In genomic region chr16:87853411-87854052, GRCh38 we compare ENCODE assay signal across 1 cellular context.
TF ChIP-seq lines count a peak whose summit lies in the region.

No MANE protein-coding gene starts in this region.

TF ChIP-seq in HepG2, 621 proteins besides CTCF, POLR2A, EP300 and RAD21 (continued from another document and continues in another):
- 0 out of 2 replicates have a peak, but pooled peaks have one; percentile 11 for TF ChIP-seq BRD4 (CRISPR knock-in tag; IDR thresholded peaks at IDR 0.05)
- peak; percentile 23 for TF ChIP-seq HNRNPK (IDR thresholded peaks at IDR 0.05; ENCODE audit: low read depth, low read length, poor library complexity, severe bottlenecking)
- no peak for TF ChIP-seq ZNF549 (CRISPR knock-in tag; IDR thresholded peaks at IDR 0.05)
- TF ChIP-seq MAX (IDR thresholded peaks at IDR 0.05), result no peak
- TF ChIP-seq ZNF792 (CRISPR knock-in tag; IDR thresholded peaks at IDR 0.05), result peak; percentile 70; the same call in 1 of the 2 replicates
- TF ChIP-seq NAIF1 (CRISPR knock-in tag; IDR thresholded peaks at IDR 0.05; ENCODE audit: borderline replicate concordance), result peak; percentile 54; the same call in 1 of the 2 replicates
- TF ChIP-seq BATF2 (CRISPR knock-in tag; IDR thresholded peaks at IDR 0.05), result no peak
- no peak for TF ChIP-seq SNRNP70 (IDR thresholded peaks at IDR 0.05; ENCODE audit: low read depth, low read length)
- TF ChIP-seq TEAD3 (CRISPR knock-in tag; optimal IDR thresholded peaks at IDR 0.05; ENCODE audit: borderline replicate concordance), result peak; percentile 30
- TF ChIP-seq KDM5B (CRISPR knock-in tag; IDR thresholded peaks at IDR 0.05; ENCODE audit: borderline replicate concordance), result peak; percentile 66; the same call in 1 of the 2 replicates
- no peak for TF ChIP-seq ARNT (IDR thresholded peaks at IDR 0.05)
- TF ChIP-seq CREBL2 (CRISPR knock-in tag; IDR thresholded peaks at IDR 0.05; ENCODE audit: borderline replicate concordance), result no peak
- TF ChIP-seq ZNF441 (CRISPR knock-in tag; IDR thresholded peaks at IDR 0.05; ENCODE audit: borderline replicate concordance), result no peak
- TF ChIP-seq NR2F2 (IDR thresholded peaks at IDR 0.05; ENCODE audit: borderline replicate concordance, low read depth), result no peak
- TF ChIP-seq TFDP1 (CRISPR knock-in tag; IDR thresholded peaks at IDR 0.05; ENCODE audit: borderline replicate concordance), result peak; percentile 79
- TF ChIP-seq ZFYVE20 (CRISPR knock-in tag; IDR thresholded peaks at IDR 0.05; ENCODE audit: borderline replicate concordance, low read depth), result 0 out of 2 replicates have a peak, but pooled peaks have one; percentile 47
- TF ChIP-seq RFXANK (CRISPR knock-in tag; IDR thresholded peaks at IDR 0.05), result no peak
- TF ChIP-seq ZNF224 (CRISPR knock-in tag; IDR thresholded peaks at IDR 0.05), result no peak
- peak; percentile 61; the same call in 1 of the 2 replicates for TF ChIP-seq ELF3 (CRISPR knock-in tag; IDR thresholded peaks at IDR 0.05)
- TF ChIP-seq AKNA (CRISPR knock-in tag; IDR thresholded peaks at IDR 0.05; ENCODE audit: borderline replicate concordance), result no peak
- TF ChIP-seq YY1 (IDR thresholded peaks at IDR 0.05; ENCODE audit: insufficient read depth, insufficient replicate concordance, low read depth, low read length), result peak; percentile 37
- no peak for TF ChIP-seq ZSCAN20 (CRISPR knock-in tag; IDR thresholded peaks at IDR 0.05; ENCODE audit: borderline replicate concordance)
- no peak for TF ChIP-seq REL (CRISPR knock-in tag; conservative IDR thresholded peaks at IDR 0.05)
- peak; percentile 64 for TF ChIP-seq TFDP2 (CRISPR knock-in tag; IDR thresholded peaks at IDR 0.05)
- no peak for TF ChIP-seq THYN1 (CRISPR knock-in tag; IDR thresholded peaks at IDR 0.05; ENCODE audit: borderline replicate concordance, low read depth)
- no peak for TF ChIP-seq TBL1XR1 (IDR thresholded peaks at IDR 0.05; ENCODE audit: borderline replicate concordance, low read length, partially characterized antibody)
- no peak; the same call in 1 of the 2 replicates for TF ChIP-seq ZNF761 (CRISPR knock-in tag; conservative IDR thresholded peaks at IDR 0.05)
- TF ChIP-seq RCOR2 (CRISPR knock-in tag; IDR thresholded peaks at IDR 0.05), result no peak
- TF ChIP-seq ZFP36L1 (CRISPR knock-in tag; IDR thresholded peaks at IDR 0.05), result no peak
- TF ChIP-seq SNAPC2 (CRISPR knock-in tag; IDR thresholded peaks at IDR 0.05), result no peak
- TF ChIP-seq ATF7-NPFF (CRISPR knock-in tag; IDR thresholded peaks at IDR 0.05; ENCODE audit: low read depth), result peak; percentile 72; the same call in 1 of the 2 replicates
- peak; percentile 59; the same call in 1 of the 2 replicates for TF ChIP-seq CCDC6 (CRISPR knock-in tag; IDR thresholded peaks at IDR 0.05)
- TF ChIP-seq ATF5 (CRISPR knock-in tag; IDR thresholded peaks at IDR 0.05; ENCODE audit: low read depth), result no peak
- no peak for TF ChIP-seq ZXDC (CRISPR knock-in tag; IDR thresholded peaks at IDR 0.05)
- TF ChIP-seq ZNF816 (CRISPR knock-in tag; IDR thresholded peaks at IDR 0.05; ENCODE audit: borderline replicate concordance), result no peak; the same call in 1 of the 2 replicates
- TF ChIP-seq GTF3A (CRISPR knock-in tag; conservative IDR thresholded peaks at IDR 0.05), result no peak
- TF ChIP-seq USF2 (IDR thresholded peaks at IDR 0.05; ENCODE audit: low read depth, low read length), result no peak
- TF ChIP-seq USF2 (CRISPR knock-in tag; IDR thresholded peaks at IDR 0.05; ENCODE audit: borderline replicate concordance), result no peak
- peak; percentile 79; the same call in 1 of the 2 replicates for TF ChIP-seq MAZ (IDR thresholded peaks at IDR 0.05; ENCODE audit: borderline replicate concordance, low read depth, low read length)
- peak; percentile 76 for TF ChIP-seq MAZ (CRISPR knock-in tag; IDR thresholded peaks at IDR 0.05; ENCODE audit: low read depth)
- 0 out of 2 replicates have a peak, but pooled peaks have one; percentile 11 for TF ChIP-seq KDM1A (CRISPR knock-in tag; IDR thresholded peaks at IDR 0.05)
- peak; percentile 95 for TF ChIP-seq SMAD3 (CRISPR knock-in tag; IDR thresholded peaks at IDR 0.05)
- TF ChIP-seq ZNF34 (CRISPR knock-in tag; IDR thresholded peaks at IDR 0.05; ENCODE audit: borderline replicate concordance), result peak; percentile 91; the same call in 1 of the 2 replicates
- peak; percentile 76 for TF ChIP-seq RARA (CRISPR knock-in tag; IDR thresholded peaks at IDR 0.05)
- no peak; the same call in 1 of the 2 replicates for TF ChIP-seq GMEB1 (CRISPR knock-in tag; IDR thresholded peaks at IDR 0.05; ENCODE audit: borderline replicate concordance)
- no peak for TF ChIP-seq NFE2 (CRISPR knock-in tag; IDR thresholded peaks at IDR 0.05)
- no peak for TF ChIP-seq GMEB2 (CRISPR knock-in tag; IDR thresholded peaks at IDR 0.05; ENCODE audit: low read depth)
- peak; percentile 58; the same call in 1 of the 2 replicates for TF ChIP-seq PPARG (CRISPR knock-in tag; conservative IDR thresholded peaks at IDR 0.05)
- TF ChIP-seq RXRA (CRISPR knock-in tag; IDR thresholded peaks at IDR 0.05), result peak; percentile 83
- no peak for TF ChIP-seq CAMTA2 (CRISPR knock-in tag; IDR thresholded peaks at IDR 0.05; ENCODE audit: borderline replicate concordance)
- TF ChIP-seq ZNF589 (CRISPR knock-in tag; conservative IDR thresholded peaks at IDR 0.05), result no peak
